Comparison of ENCODE assay signal across 1 cellular context in genomic region chr19:18845961-18846360, GRCh38.
TF ChIP-seq lines count a peak whose summit lies in the region.

No MANE protein-coding gene starts in this region.

TF ChIP-seq in SK-N-SH, 30 proteins besides CTCF, POLR2A, EP300 and RAD21 (continued from another document):
- TF ChIP-seq USF2 (IDR thresholded peaks at IDR 0.05; ENCODE audit: borderline replicate concordance, low read depth, low read length) = no peak
